33 cellular contexts compared by ENCODE assay signal in genomic region chr19:33346665-33347064, GRCh38.
"Had no signal": no experiment of that assay in that cellular context is flagged by ENCODE, and none has a peak within 500 bp of the region (broad histone marks: within the 10 kb centered on the region; RNA-seq: fewer than 3 reads in every experiment).

No MANE protein-coding gene starts in this region.

- H3K79me2 ChIP-seq: parathyroid adenoma had no signal

- H3K4me3 ChIP-seq: ovary, psoas muscle, skin epidermis, smooth muscle cell, spleen, suprapubic skin, testis, tibial artery, transverse colon, upper lobe of right lung, uterus had no signal

- H3K27ac ChIP-seq: neutrophil, ovary, parathyroid adenoma, psoas muscle, skin epidermis, spleen, suprapubic skin, testis, tibial artery, transverse colon, upper lobe of right lung, uterus had no signal

- H3K36me3 Mint-ChIP-seq: naive thymus-derived CD8-positive, alpha-beta T cell; natural killer cell treated with Interleukin-12 subunit alpha and Interleukin-12 subunit beta and Interleukin-15 and Interleukin-18, amount 100 ng/mL, for 72 hours; stimulated activated memory B cell treated with anti-CD40 and anti-IgM and Interleukin-4, amounts not matched to agents 10 μg/mL and 1 μg/mL and 100 μg/mL, for 72 hours; type B pancreatic cell had no signal

- H3K27ac Mint-ChIP-seq: naive thymus-derived CD8-positive, alpha-beta T cell; natural killer cell treated with Interleukin-12 subunit alpha and Interleukin-12 subunit beta and Interleukin-15 and Interleukin-18, amount 100 ng/mL, for 72 hours; nephron progenitor cell; progenitor cell of endocrine pancreas; stimulated activated memory B cell treated with anti-CD40 and anti-IgM and Interleukin-4, amounts not matched to agents 10 μg/mL and 1 μg/mL and 100 μg/mL, for 72 hours; stimulated activated naive CD8-positive, alpha-beta T cell treated with anti-CD3 and anti-CD28 coated beads, Interleukin-15, amount 100 ng/mL, for 72 hours; type B pancreatic cell had no signal

- DNase-seq: naive thymus-derived CD8-positive, alpha-beta T cell; nephron progenitor cell; occipital lobe; ovary; posterior cingulate gyrus; psoas muscle; right cardiac atrium; spleen; stimulated activated CD4-positive, alpha-beta T cell treated with anti-CD3 and anti-CD28 coated beads, Interleukin-12 subunit alpha, Interleukin-12 subunit beta, amount 100 ng/mL, for 4 hours; stimulated activated CD4-positive, alpha-beta T cell treated with anti-CD3 and anti-CD28 coated beads, Interleukin-1b, Interleukin-23, amount 100 ng/mL, for 48 hours; stimulated activated CD4-positive, alpha-beta T cell treated with anti-CD3 and anti-CD28 coated beads, Interleukin-4, amount 100 ng/mL, for 1 hour; stimulated activated CD4-positive, alpha-beta T cell treated with anti-CD3 and anti-CD28 coated beads, Interleukin-4, amount 100 ng/mL, for 4 hours; stimulated activated CD8-positive, alpha-beta memory T cell treated with anti-CD3 and anti-CD28 coated beads, Interleukin-4, amount 100 ng/mL, for 48 hours; stimulated activated naive CD4-positive, alpha-beta T cell; stimulated activated naive CD8-positive, alpha-beta T cell treated with anti-CD3 and anti-CD28 coated beads, Interleukin-15, amount 100 ng/mL, for 72 hours; stimulated activated naive CD8-positive, alpha-beta T cell treated with anti-CD3 and anti-CD28 coated beads, Interleukin-15, Interleukin-2, amounts not matched to agents 100 U/mL and 50 U/mL, for 24 hours; substantia nigra; testis; tibial artery; transverse colon; upper lobe of right lung; uterus had no signal

- H3K9me3 ChIP-seq: neutrophil, ovary, psoas muscle, spleen, suprapubic skin, testis, tibial artery, transverse colon, upper lobe of right lung, uterus had no signal

- H3K4me1 Mint-ChIP-seq: stimulated activated memory B cell treated with anti-CD40 and anti-IgM and Interleukin-4, amounts not matched to agents 10 μg/mL and 1 μg/mL and 100 μg/mL, for 72 hours; stimulated activated naive CD8-positive, alpha-beta T cell treated with anti-CD3 and anti-CD28 coated beads, Interleukin-15, amount 100 ng/mL, for 72 hours had no signal

- H3K4me3 Mint-ChIP-seq: naive thymus-derived CD8-positive, alpha-beta T cell; natural killer cell treated with Interleukin-12 subunit alpha and Interleukin-12 subunit beta and Interleukin-15 and Interleukin-18, amount 100 ng/mL, for 72 hours; nephron progenitor cell; neural crest cell; stimulated activated memory B cell treated with anti-CD40 and anti-IgM and Interleukin-4, amounts not matched to agents 10 μg/mL and 1 μg/mL and 100 μg/mL, for 72 hours; stimulated activated naive CD8-positive, alpha-beta T cell treated with anti-CD3 and anti-CD28 coated beads, Interleukin-15, amount 100 ng/mL, for 72 hours; type B pancreatic cell had no signal

- H3K27me3 ChIP-seq: ovary, suprapubic skin, testis, uterus had no signal

- H3K36me3 ChIP-seq: neutrophil, ovary, spleen, suprapubic skin, tibial artery, transverse colon, upper lobe of right lung, uterus had no signal

- ATAC-seq: naive thymus-derived CD8-positive, alpha-beta T cell; natural killer cell treated with Interleukin-12 subunit alpha and Interleukin-12 subunit beta and Interleukin-15 and Interleukin-18, amount 100 ng/mL, for 72 hours; psoas muscle; right cardiac atrium; sciatic nerve; stimulated activated memory B cell treated with anti-CD40 and anti-IgM and Interleukin-4, amounts not matched to agents 10 μg/mL and 1 μg/mL and 100 μg/mL, for 72 hours; stimulated activated naive CD8-positive, alpha-beta T cell treated with anti-CD3 and anti-CD28 coated beads, Interleukin-15, amount 100 ng/mL, for 72 hours; stimulated activated naive CD8-positive, alpha-beta T cell treated with anti-CD3 and anti-CD28 coated beads, Interleukin-15, Interleukin-2, amounts not matched to agents 100 U/mL and 50 U/mL, for 24 hours; upper lobe of right lung had no signal

- H3K9ac ChIP-seq: parathyroid adenoma had no signal

- H2AFZ ChIP-seq: parathyroid adenoma had no signal

- H3K4me2 ChIP-seq: smooth muscle cell had no signal

- H3K9me3 Mint-ChIP-seq: naive thymus-derived CD8-positive, alpha-beta T cell; natural killer cell treated with Interleukin-12 subunit alpha and Interleukin-12 subunit beta and Interleukin-15 and Interleukin-18, amount 100 ng/mL, for 72 hours; nephron progenitor cell; neural crest cell; stimulated activated memory B cell treated with anti-CD40 and anti-IgM and Interleukin-4, amounts not matched to agents 10 μg/mL and 1 μg/mL and 100 μg/mL, for 72 hours; stimulated activated naive CD8-positive, alpha-beta T cell treated with anti-CD3 and anti-CD28 coated beads, Interleukin-15, amount 100 ng/mL, for 72 hours; type B pancreatic cell had no signal

- H3K4me1 ChIP-seq: parathyroid adenoma, spleen, transverse colon, upper lobe of right lung had no signal
